ENCODE assay signal across 15 cellular contexts in genomic region chr20:35010405-35011192, GRCh38. TPM values are rescaled to one million over a fixed set of nuclear protein-coding genes. Genes with fewer than 3 reads are reported as not detected.
A peak's percentile ranks its signal among the peaks of the same experiment; 100 is the strongest.
DNase-seq lines count a peak whose midpoint lies in the region; ATAC-seq and TF ChIP-seq lines count a peak whose summit lies in the region.
"Had no signal": no experiment of that assay in that cellular context is flagged by ENCODE, and none has a peak within 500 bp of the region (broad histone marks: within the 10 kb centered on the region; RNA-seq: fewer than 3 reads in every experiment).

No MANE protein-coding gene starts in this region.

- TF ChIP-seq CTCF in RWPE1 (conservative IDR thresholded peaks at IDR 0.05; ENCODE audit: low read depth) (no peak), omental fat pad (IDR thresholded peaks at IDR 0.05) (no peak)

- H3K4me3 Mint-ChIP-seq in T-helper 2 cell treated with Interferon-gamma antibody and Interleukin-4, amounts not matched to agents 5 μg/mL and 100 μg/mL, for 36 hours: no peak overlapping the region
- no peak overlapping the region for H3K4me3 Mint-ChIP-seq in effector memory CD8-positive, alpha-beta T cell
- H3K4me3 Mint-ChIP-seq: activated naive CD4-positive, alpha-beta T cell treated with anti-CD3 and anti-CD28 coated beads, Interleukin-2, amount 50 U/mL, for 24 hours; IgD-negative memory B cell had no signal

- peak overlapping the region; percentile 1; the same call in 1 of the 2 replicates for H3K27ac ChIP-seq in RWPE1
- H3K27ac ChIP-seq: pancreas had no signal

- no peaks in the 10 kb centered on the region for H3K27me3 Mint-ChIP-seq in T-helper 2 cell treated with Interferon-gamma antibody and Interleukin-4, amounts not matched to agents 5 μg/mL and 100 μg/mL, for 36 hours (ENCODE audit: low read depth)
- H3K27me3 Mint-ChIP-seq in effector memory CD8-positive, alpha-beta T cell: no peaks in the 10 kb centered on the region
- H3K27me3 Mint-ChIP-seq: activated naive CD4-positive, alpha-beta T cell treated with anti-CD3 and anti-CD28 coated beads, Interleukin-2, amount 50 U/mL, for 24 hours; IgD-negative memory B cell had no signal

- POLR2A ChIA-PET in RWPE1 (lab: Yijun Ruan, JAX; ENCODE audit: low non-redundant PET): no interaction called here

- H3K36me3 Mint-ChIP-seq in T-helper 2 cell treated with Interferon-gamma antibody and Interleukin-4, amounts not matched to agents 5 μg/mL and 100 μg/mL, for 36 hours (ENCODE audit: low read depth): peaks cover 61% of the 10 kb centered on the region
- peaks cover 86% of the 10 kb centered on the region for H3K36me3 Mint-ChIP-seq in effector memory CD8-positive, alpha-beta T cell (ENCODE audit: insufficient read depth)
- H3K36me3 Mint-ChIP-seq: IgD-negative memory B cell had no signal

- CTCF ChIA-PET in RWPE1 (lab: Yijun Ruan, JAX): interaction anchor here (0.7 to 1.4 kb wide), 2 partner anchors 8 to 85 kb away, joined by 3 to 4 read pairs; no protein-coding TSS in a partner anchor

- H3K4me1 Mint-ChIP-seq in T-helper 2 cell treated with Interferon-gamma antibody and Interleukin-4, amounts not matched to agents 5 μg/mL and 100 μg/mL, for 36 hours (ENCODE audit: low read depth): peaks cover 7% of the 10 kb centered on the region
- H3K4me1 Mint-ChIP-seq in effector memory CD8-positive, alpha-beta T cell (ENCODE audit: low read depth in 2 of 2): peaks cover 0 to 4% of the 10 kb centered on the region in 2 donors
- H3K4me1 Mint-ChIP-seq: activated naive CD4-positive, alpha-beta T cell treated with anti-CD3 and anti-CD28 coated beads, Interleukin-2, amount 50 U/mL, for 24 hours had no signal

- peak overlapping the region; percentile 42 for H3K27ac Mint-ChIP-seq in T-helper 2 cell treated with Interferon-gamma antibody and Interleukin-4, amounts not matched to agents 5 μg/mL and 100 μg/mL, for 36 hours
- H3K27ac Mint-ChIP-seq in effector memory CD8-positive, alpha-beta T cell: peak overlapping the region; percentile 25 to 77
- H3K27ac Mint-ChIP-seq: activated naive CD4-positive, alpha-beta T cell treated with anti-CD3 and anti-CD28 coated beads, Interleukin-2, amount 50 U/mL, for 24 hours; IgD-negative memory B cell had no signal

- no peak for ATAC-seq in effector memory CD8-positive, alpha-beta T cell (replicated peaks)
- ATAC-seq in omental fat pad (ENCODE audit: low FRiP score) (no peak), GM21528 (IDR thresholded peaks at IDR 0.05; ENCODE audit: low FRiP score, unreplicated experiment) (no peak)
- ATAC-seq: pancreas had no signal

- no peak for DNase-seq in T-helper 2 cell treated with Interferon-gamma antibody and Interleukin-4, amounts not matched to agents 5 μg/mL and 100 μg/mL, for 36 hours (ENCODE audit: low spot score)
- DNase-seq in T-helper 2 cell: no peak
- DNase-seq in RWPE1 (ENCODE audit: low spot score): no peak
- no peak for DNase-seq in effector memory CD8-positive, alpha-beta T cell
- DNase-seq in omental fat pad (ENCODE audit: low spot score): peak; percentile 16
- no peak for DNase-seq in NCI-H1930 (lab: John Stamatoyannopoulos, UW)
- no peak for DNase-seq in AML-193 (lab: John Stamatoyannopoulos, UW)
- DNase-seq: NCI-H748 treated with DMSO at 0.1 percent for 48 hours had no signal

- H3K9me3 Mint-ChIP-seq in T-helper 2 cell treated with Interferon-gamma antibody and Interleukin-4, amounts not matched to agents 5 μg/mL and 100 μg/mL, for 36 hours: no peaks in the 10 kb centered on the region
- no peaks in the 10 kb centered on the region for H3K9me3 Mint-ChIP-seq in effector memory CD8-positive, alpha-beta T cell
- H3K9me3 Mint-ChIP-seq: activated naive CD4-positive, alpha-beta T cell treated with anti-CD3 and anti-CD28 coated beads, Interleukin-2, amount 50 U/mL, for 24 hours; IgD-negative memory B cell had no signal

RNA-seq across cellular contexts. Expression of gene MYH7B, which starts 54.9 kb away (rescaled TPM):
- total RNA-seq in omental fat pad: under 1 TPM; 0.19 to 0.56 (median 0.40) TPM
- total RNA-seq: A172, Daoy, RPMI7951 had no signal

RNA-seq across cellular contexts. Expression of gene GSS, which starts 55.0 kb away (rescaled TPM):
- total RNA-seq in omental fat pad: 10 to 100 TPM; 32.1 to 39.6 (median 33.2) TPM
